Comparison of ENCODE assay signal across 8 cellular contexts in the genomic region with DNA sequence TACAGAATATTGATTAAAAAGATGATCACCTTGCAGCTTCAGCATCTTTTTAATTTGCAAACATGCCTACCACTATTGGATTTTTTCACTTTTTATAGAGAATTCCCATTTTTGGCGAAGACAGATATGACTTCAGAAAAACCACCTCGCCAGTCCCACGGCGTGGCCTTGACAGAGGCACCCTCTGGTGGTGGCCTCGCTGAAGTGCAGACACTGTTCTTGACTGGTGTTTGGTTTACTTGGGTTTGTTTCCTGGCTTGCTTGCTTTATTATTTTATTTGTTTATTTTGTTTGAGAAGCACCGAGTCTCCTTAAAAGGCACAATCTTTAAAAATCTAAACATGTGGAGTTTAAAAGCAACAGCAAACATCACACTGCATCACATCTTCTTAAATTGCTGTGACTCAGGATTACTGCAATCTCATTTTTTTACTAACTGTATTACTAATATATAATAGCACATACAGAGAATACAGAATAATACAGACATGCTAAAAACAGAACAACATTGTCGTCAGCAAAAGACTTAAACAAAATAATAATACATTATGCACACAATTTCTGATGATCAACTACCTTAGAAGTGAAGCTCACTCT. TPM values are rescaled to one million over a fixed set of nuclear protein-coding genes. Genes with fewer than 3 reads are reported as not detected.
DNase-seq lines count a peak whose midpoint lies in the region; ATAC-seq, FAIRE-seq and TF ChIP-seq lines count a peak whose summit lies in the region.

No MANE protein-coding gene starts in this region.

- no peaks in the 10 kb centered on the region for H3K79me2 ChIP-seq in endothelial cell of umbilical vein (ENCODE audit: control insufficient read depth, insufficient read depth, low read length)

- H3K27ac Mint-ChIP-seq in naive B cell = peak overlapping the region in 1 of 6 donors; percentile 21

- H3K4me3 ChIP-seq in endothelial cell of umbilical vein (replicated peaks in 1 of 3; ENCODE audit: insufficient read depth in 1 of 3, low read depth in 1 of 3, low read length in 3 of 3) = no peak overlapping the region

- no peaks in the 10 kb centered on the region for H3K9me1 ChIP-seq in endothelial cell of umbilical vein (replicated peaks; ENCODE audit: control insufficient read depth, extremely low read depth, insufficient read depth, low read length)

- no TSS peak for BruUV-seq in endothelial cell of umbilical vein (replicated peaks; lab: Mats Ljungman, UMichigan)

- H3K4me1 ChIP-seq in endothelial cell of umbilical vein (ENCODE audit: control insufficient read depth, extremely low read depth, insufficient read depth, low read length) = no peaks in the 10 kb centered on the region

- no peak overlapping the region for H3K27ac ChIP-seq in endothelial cell of umbilical vein (ENCODE audit: insufficient read depth, low read depth, low read length)

- no peak overlapping the region for H3K9ac ChIP-seq in endothelial cell of umbilical vein (replicated peaks; ENCODE audit: extremely low read depth, insufficient read depth, low read length)

- no peaks in the 10 kb centered on the region for H3K4me1 Mint-ChIP-seq in naive B cell

- DNase-seq in AML-193 (lab: John Stamatoyannopoulos, UW) (peak; percentile 19 to 43), NCI-H345 (lab: John Stamatoyannopoulos, UW) (peak; percentile 25), endothelial cell of umbilical vein (ENCODE audit: low read depth, low spot score) (peak; percentile 54), naive B cell (peak; percentile 28)
- DNase-seq in activated CD8-positive, alpha-beta memory T cell treated with anti-CD3 and anti-CD28 coated beads for 24 hours = peak; percentile 70
- DNase-seq in stimulated activated naive CD8-positive, alpha-beta T cell treated with anti-CD3 and anti-CD28 coated beads, Interleukin-15, Interleukin-2, amounts not matched to agents 100 U/mL and 50 U/mL, for 24 hours = peak; percentile 65

- POLR2A ChIA-PET in endothelial cell of umbilical vein (lab: Charles Lee) = no interaction called here

- no peaks in the 10 kb centered on the region for H3K36me3 ChIP-seq in endothelial cell of umbilical vein (ENCODE audit: control insufficient read depth in 2 of 2, extremely low read depth in 1 of 2, insufficient read depth in 2 of 2, low read length in 2 of 2)

- no peak overlapping the region for H3K4me3 Mint-ChIP-seq in naive B cell

- intact Hi-C loops in endothelial cell of umbilical vein (cut with micrococcal nuclease) = loop anchor here (1.0 kb wide), 2 partner anchors 609 to 816 kb away; no protein-coding TSS in a partner anchor

- dilution Hi-C loops in endothelial cell of umbilical vein (cut with MboI; ENCODE audit: extremely low pct_ligation_motif_present, low sequenced_read_pairs) = no loop called here

- no peaks in the 10 kb centered on the region for H3K36me3 Mint-ChIP-seq in naive B cell

- no peak for TF ChIP-seq POLR2A in endothelial cell of umbilical vein (IDR thresholded peaks at IDR 0.05; ENCODE audit: low read depth, low read length)

- no peaks in the 10 kb centered on the region for H3K9me3 ChIP-seq in endothelial cell of umbilical vein (replicated peaks; ENCODE audit: control insufficient read depth, insufficient read depth, low read length)

- CTCF ChIA-PET in endothelial cell of umbilical vein (lab: Charles Lee) = interaction anchor here (0.7 to 3.4 kb wide), 8 partner anchors 13 to 1187 kb away, joined by 3 to 21 read pairs (median 4); no protein-coding TSS in a partner anchor

- no peak overlapping the region for H3K4me2 ChIP-seq in endothelial cell of umbilical vein (ENCODE audit: insufficient read depth, low read length)

- H2AFZ ChIP-seq in endothelial cell of umbilical vein (ENCODE audit: low read depth, low read length) = no peak overlapping the region

- peak; percentile 91 for ATAC-seq in GM18517 (IDR thresholded peaks at IDR 0.05; ENCODE audit: unreplicated experiment)
- peak; percentile 93 for ATAC-seq in HG02973 (IDR thresholded peaks at IDR 0.05; ENCODE audit: unreplicated experiment)
- peak in 1 of 2 donors; percentile 41 for ATAC-seq in naive B cell (ENCODE audit: low read depth in 2 of 2)
- ATAC-seq in stimulated activated naive CD8-positive, alpha-beta T cell treated with anti-CD3 and anti-CD28 coated beads, Interleukin-15, Interleukin-2, amounts not matched to agents 100 U/mL and 50 U/mL, for 24 hours = peak; percentile 76

- H3K27me3 Mint-ChIP-seq in naive B cell = peaks cover 0 to 6% (median 0%) of the 10 kb centered on the region in 3 donors

- H3K27me3 ChIP-seq in endothelial cell of umbilical vein (ENCODE audit: control insufficient read depth in 2 of 2, insufficient read depth in 2 of 2, low read length in 2 of 2) = peaks cover 0 to 1% of the 10 kb centered on the region in 2 experiments

- peak; percentile 93 for FAIRE-seq in endothelial cell of umbilical vein (lab: Jason Lieb, UNC)

- H4K20me1 ChIP-seq in endothelial cell of umbilical vein (replicated peaks; ENCODE audit: control insufficient read depth, extremely low read depth, insufficient read depth, low read length) = no peaks in the 10 kb centered on the region

- peak; percentile 90 to 94 for TF ChIP-seq CTCF in endothelial cell of umbilical vein (IDR thresholded peaks at IDR 0.05; ENCODE audit: extremely low read depth in 1 of 2, insufficient read depth in 1 of 2, low read depth in 1 of 2, low read length in 2 of 2)

- H3K9me3 Mint-ChIP-seq in naive B cell = no peaks in the 10 kb centered on the region

TF ChIP-seq in endothelial cell of umbilical vein, 7 proteins besides CTCF, POLR2A, EP300 and RAD21:
- TF ChIP-seq EZH2 (IDR thresholded peaks at IDR 0.05; ENCODE audit: borderline replicate concordance, low read depth, low read length, severe bottlenecking) = no peak
TF ChIP-seq in endothelial cell of umbilical vein: peak in this region for 0.

RNA-seq across cellular contexts. Expression of a gene that starts 13.1 kb away (rescaled TPM):
- not detected in 2 replicates for total RNA-seq in endothelial cell of umbilical vein
- polyA plus RNA-seq in endothelial cell of umbilical vein (0.95 and 1.2 TPM in 2 replicates), naive B cell (ENCODE audit: low read depth in 6 of 6) (not detected)
- 0.30 TPM in 1 of 2 replicates, not detected in the other for polyA plus RNA-seq in endothelial cell of umbilical vein (2011; cell fraction: cytosol; rRNA removed)
- not detected in 2 replicates for polyA plus RNA-seq in endothelial cell of umbilical vein (2011; cell fraction: nucleus; rRNA removed)
- 2.2 and 8.9 TPM in 2 replicates for polyA plus RNA-seq in endothelial cell of umbilical vein (2012)
- 1.3 TPM in 1 of 2 replicates, not detected in the other for polyA minus RNA-seq in endothelial cell of umbilical vein
- not detected for polyA minus RNA-seq in endothelial cell of umbilical vein (2011; cell fraction: cytosol; rRNA and poly(A)+ RNA removed)
- not detected in 2 replicates for polyA minus RNA-seq in endothelial cell of umbilical vein (2011; cell fraction: nucleus; rRNA and poly(A)+ RNA removed)

RNA-seq across cellular contexts. Expression of a gene that starts 33.3 kb away (rescaled TPM):
- total RNA-seq in endothelial cell of umbilical vein = not detected in 2 replicates
- polyA plus RNA-seq in endothelial cell of umbilical vein = not detected in 2 replicates
- polyA plus RNA-seq in endothelial cell of umbilical vein (2011; cell fraction: cytosol; rRNA removed) = not detected in 2 replicates
- not detected in 2 replicates for polyA plus RNA-seq in endothelial cell of umbilical vein (2011; cell fraction: nucleus; rRNA removed)
- polyA plus RNA-seq in endothelial cell of umbilical vein (2012) = not detected in 2 replicates
- polyA minus RNA-seq in endothelial cell of umbilical vein = not detected in 2 replicates
- not detected for polyA minus RNA-seq in endothelial cell of umbilical vein (2011; cell fraction: cytosol; rRNA and poly(A)+ RNA removed)
- polyA minus RNA-seq in endothelial cell of umbilical vein (2011; cell fraction: nucleus; rRNA and poly(A)+ RNA removed) = not detected in 2 replicates
- polyA plus RNA-seq in naive B cell (ENCODE audit: low read depth in 6 of 6) = not detected
